Comparison of ENCODE assay signal across 13 cellular contexts in the genomic region with DNA sequence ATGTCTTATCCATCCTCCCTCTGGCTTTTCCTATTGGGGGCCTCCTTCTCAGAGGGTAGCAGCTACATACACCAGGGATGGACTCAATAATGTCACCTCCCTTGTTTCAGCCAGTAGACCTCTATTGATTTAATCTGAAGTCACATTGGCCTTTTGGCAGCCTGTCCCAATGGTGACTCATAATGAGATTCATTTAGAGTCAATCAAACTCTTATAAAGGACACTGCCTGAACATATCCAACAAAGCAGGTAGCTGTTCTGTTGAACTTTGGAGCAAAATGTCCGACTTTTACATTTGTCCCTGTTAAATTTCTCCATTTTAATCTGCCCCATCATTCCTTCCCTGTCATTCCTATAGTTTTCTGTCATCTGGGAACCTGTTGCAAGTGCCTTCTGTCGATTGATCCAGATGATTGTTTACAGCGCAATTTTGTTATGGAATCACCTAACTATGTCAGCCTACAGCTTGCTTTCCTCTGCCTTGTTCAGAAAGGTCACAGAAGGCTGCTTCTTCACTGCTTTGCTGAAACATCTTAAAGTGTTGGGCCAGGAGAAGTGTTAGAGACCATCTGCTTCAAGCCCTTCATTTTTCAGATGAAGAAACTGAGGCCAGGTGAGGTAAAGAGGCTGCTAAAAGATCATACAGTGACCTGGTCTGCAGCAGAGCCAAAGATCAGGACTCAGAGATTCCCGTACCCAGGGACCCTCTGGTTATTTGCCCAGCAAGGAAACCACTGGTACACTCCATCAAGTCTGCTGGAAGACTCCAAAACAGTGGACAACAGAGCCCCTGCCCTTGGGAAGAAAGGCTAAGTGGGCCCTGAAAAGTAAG.
DNase-seq lines count a peak whose midpoint lies in the region; ATAC-seq and TF ChIP-seq lines count a peak whose summit lies in the region.
"Had no signal": no experiment of that assay in that cellular context is flagged by ENCODE, and none has a peak within 500 bp of the region (broad histone marks: within the 10 kb centered on the region; RNA-seq: fewer than 3 reads in every experiment).

No MANE protein-coding gene starts in this region.

- H3K36me3 ChIP-seq in PC-3 (ENCODE audit: low read depth, low read length), result no peaks in the 10 kb centered on the region
- no peaks in the 10 kb centered on the region for H3K36me3 ChIP-seq in gastrocnemius medialis
- H3K36me3 ChIP-seq: cardiac muscle cell had no signal

- no peaks in the 10 kb centered on the region for H4K20me1 ChIP-seq in PC-3 (ENCODE audit: low read length)

- no peaks in the 10 kb centered on the region for H3K9me2 ChIP-seq in PC-3 (replicated peaks; ENCODE audit: low read length)

- BruUV-seq in Calu3 (replicated peaks; lab: Mats Ljungman, UMichigan) (no TSS peak), PC-3 (replicated peaks; lab: Mats Ljungman, UMichigan) (TSS peak; percentile 25)

- H3K4me1 ChIP-seq in PC-3 (ENCODE audit: insufficient read depth, low read length) (peaks cover 59% of the 10 kb centered on the region), gastrocnemius medialis (peaks cover 50 to 68% of the 10 kb centered on the region in 2 donors)

- peak overlapping the region; percentile 81 for H3K27ac Mint-ChIP-seq in Calu3 (ENCODE audit: unreplicated experiment)

- CTCF ChIA-PET in Calu3 (lab: Charles Lee) (no interaction called here), PC-3 (lab: Charles Lee) (no interaction called here)

- in situ Hi-C loops in gastrocnemius medialis (cut with MboI; ENCODE audit: low sequenced_read_pairs in 4 of 4), result loop anchor here in 1 of 4 donors (10.0 kb wide), 1 partner anchor 107 kb away; a partner anchor contains a TSS

- no peaks in the 10 kb centered on the region for H3K79me2 ChIP-seq in PC-3 (ENCODE audit: low read length)

- H3K27ac ChIP-seq in PC-3 (ENCODE audit: low read length) (peak overlapping the region; percentile 77), gastrocnemius medialis (peak overlapping the region; percentile 88 to 95 (median 92))
- H3K27ac ChIP-seq: cardiac muscle cell had no signal

- DNase-seq in Calu3 (no peak), PC-3 (peak; percentile 81), fibroblast of mammary gland (ENCODE audit: low read depth) (peak; percentile 45), gastrocnemius medialis (no peak), NCI-H2171 treated with DMSO at 0.1 percent for 48 hours (lab: John Stamatoyannopoulos, UW) (no peak), cerebellar cortex (ENCODE audit: low spot score) (no peak), KG1 (lab: John Stamatoyannopoulos, UW) (no peak)
- DNase-seq: activated CD8-positive, alpha-beta memory T cell treated with anti-CD3 and anti-CD28 coated beads for 24 hours; NCI-H1694 treated with DMSO at 0.1 percent for 48 hours; NCI-H526 treated with DMSO at 0.1 percent for 48 hours had no signal

- no peak overlapping the region for H2AFZ ChIP-seq in PC-3 (ENCODE audit: low read length)

- peaks cover 48% of the 10 kb centered on the region for H3K4me1 Mint-ChIP-seq in Calu3 (ENCODE audit: low read depth, unreplicated experiment)

- H3K9ac ChIP-seq in PC-3 (ENCODE audit: low read length), result peak overlapping the region; percentile 40

- no peaks in the 10 kb centered on the region for H3K27me3 Mint-ChIP-seq in Calu3 (ENCODE audit: unreplicated experiment)

- TF ChIP-seq CTCF in Calu3 (IDR thresholded peaks at IDR 0.05; ENCODE audit: unreplicated experiment) (no peak), PC-3 (conservative IDR thresholded peaks at IDR 0.05; ENCODE audit: low read depth, low read length) (no peak), fibroblast of mammary gland (conservative IDR thresholded peaks at IDR 0.05; ENCODE audit: control insufficient read depth, insufficient read depth, low read depth, low read length) (no peak), gastrocnemius medialis (IDR thresholded peaks at IDR 0.05 in 4 of 5, conservative IDR thresholded peaks at IDR 0.05 in 1 of 5) (no peak)

- H3K4me3 ChIP-seq in PC-3 (ENCODE audit: low read length), result no peak overlapping the region
- no peak overlapping the region for H3K4me3 ChIP-seq in fibroblast of mammary gland (ENCODE audit: control insufficient read depth, low read depth, low read length)
- no peak overlapping the region for H3K4me3 ChIP-seq in gastrocnemius medialis
- H3K4me3 ChIP-seq: cardiac muscle cell, GM12878 had no signal

- POLR2A ChIA-PET in PC-3 (lab: Charles Lee; ENCODE audit: unreplicated experiment), result no interaction called here

- no peaks in the 10 kb centered on the region for H3K9me3 Mint-ChIP-seq in Calu3 (ENCODE audit: low read depth, unreplicated experiment)

- H3K9me3 ChIP-seq in PC-3 (ENCODE audit: low read length), result no peaks in the 10 kb centered on the region
- no peaks in the 10 kb centered on the region for H3K9me3 ChIP-seq in gastrocnemius medialis

- H3K4me2 ChIP-seq in PC-3 (ENCODE audit: low read length), result peak overlapping the region; percentile 46

- TF ChIP-seq POLR2A in gastrocnemius medialis (IDR thresholded peaks at IDR 0.05), result no peak

- H3K27me3 ChIP-seq in PC-3 (ENCODE audit: low read length), result no peaks in the 10 kb centered on the region
- H3K27me3 ChIP-seq in gastrocnemius medialis, result no peaks in the 10 kb centered on the region
- H3K27me3 ChIP-seq: cardiac muscle cell had no signal

- ATAC-seq in PC-3, result no peak
- no peak for ATAC-seq in gastrocnemius medialis
- ATAC-seq in GM21786 (IDR thresholded peaks at IDR 0.05; ENCODE audit: unreplicated experiment), result no peak
- ATAC-seq: GM12878 had no signal

- intact Hi-C loops in Calu3 (cut with micrococcal nuclease; ENCODE audit: unreplicated experiment), result loop anchor here (5.0 to 10.0 kb wide), 2 partner anchors 79 to 213 kb away; no protein-coding TSS in a partner anchor
- intact Hi-C loops in PC-3 (cut with micrococcal nuclease), result loop anchor here (1.0 to 2.0 kb wide), 2 partner anchors 30 to 107 kb away; a partner anchor contains a TSS
- intact Hi-C loops in gastrocnemius medialis (cut with DNase I; ENCODE audit: low total_unique reads), result loop anchor here (5.0 kb wide), 2 partner anchors 104 to 176 kb away; a partner anchor contains a TSS

- peaks cover 6% of the 10 kb centered on the region for H3K36me3 Mint-ChIP-seq in Calu3 (ENCODE audit: insufficient read depth, unreplicated experiment)

- no peaks in the 10 kb centered on the region for H3F3A ChIP-seq in PC-3 (ENCODE audit: low read length, unreplicated experiment)

- H3K4me3 Mint-ChIP-seq in Calu3 (ENCODE audit: low read depth, unreplicated experiment), result peak overlapping the region; percentile 11

Comparison
In these comparisons a context has a peak if more than half of its experiments do, and no peak if none do; other contexts are left out.
1. DNase-seq: peak in PC-3 (single experiment) and fibroblast of mammary gland (single experiment); none in Calu3 (single experiment), gastrocnemius medialis (0 of 2), NCI-H2171 treated with DMSO at 0.1 percent for 48 hours (single experiment), cerebellar cortex (single experiment) and KG1 (single experiment).